ENCODE assay signal across 9 cellular contexts in the genomic region with DNA sequence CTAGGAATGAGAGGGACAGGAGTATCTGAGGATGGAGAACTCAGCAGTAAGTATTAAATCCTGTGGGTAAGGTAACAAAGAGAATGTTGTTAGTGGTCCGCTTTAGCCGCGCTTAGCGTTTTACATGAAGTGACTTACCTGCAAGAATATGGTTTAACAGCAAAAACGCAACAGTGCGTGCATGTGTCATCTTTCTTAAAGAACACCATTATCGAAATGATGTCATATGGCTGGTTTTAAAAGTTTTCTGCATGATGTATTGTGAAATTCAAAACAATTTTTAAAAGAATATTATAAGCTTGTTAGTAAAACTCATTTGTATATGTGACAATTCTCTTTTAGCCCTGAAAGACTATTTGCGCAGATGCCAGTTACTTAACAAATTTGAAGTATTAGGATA. TPM values are rescaled to one million over a fixed set of nuclear protein-coding genes. Genes with fewer than 3 reads are reported as not detected.
A peak's percentile ranks its signal among the peaks of the same experiment; 100 is the strongest.
DNase-seq lines count a peak whose midpoint lies in the region; ATAC-seq and TF ChIP-seq lines count a peak whose summit lies in the region.
"Had no signal": no experiment of that assay in that cellular context is flagged by ENCODE, and none has a peak within 500 bp of the region (broad histone marks: within the 10 kb centered on the region; RNA-seq: fewer than 3 reads in every experiment).

No MANE protein-coding gene starts in this region.

- CTCF ChIA-PET in HEK293T (lab: Yijun Ruan, JAX), result no interaction called here

- H3K27ac ChIP-seq in fibroblast of lung (ENCODE audit: insufficient read depth, low read length) (peak overlapping the region; percentile 97), psoas muscle (no peak overlapping the region)

- H4K20me1 ChIP-seq in fibroblast of lung (ENCODE audit: control insufficient read depth, extremely low read depth, insufficient read depth, low read length), result no peaks in the 10 kb centered on the region

- H3K9me3 ChIP-seq in fibroblast of lung (ENCODE audit: control insufficient read depth, insufficient read depth, low read depth, low read length) (no peaks in the 10 kb centered on the region), psoas muscle (no peaks in the 10 kb centered on the region)

- H3K4me3 ChIP-seq in GM12875 (ENCODE audit: low read depth, low read length) (peak overlapping the region; percentile 78), fibroblast of lung (replicated peaks in 1 of 4; ENCODE audit: control extremely low read depth in 1 of 4, insufficient read depth in 1 of 4, low read depth in 3 of 4, low read length in 4 of 4) (peak overlapping the region; percentile 80 to 98 (median 92)), psoas muscle (peak overlapping the region; percentile 86)

- no peak for ATAC-seq in psoas muscle

- no peaks in the 10 kb centered on the region for H3K27me3 ChIP-seq in fibroblast of lung (ENCODE audit: control insufficient read depth, insufficient read depth, low read length)
- no peaks in the 10 kb centered on the region for H3K27me3 ChIP-seq in psoas muscle (ENCODE audit: insufficient read depth in 3 of 3, low read length in 2 of 3)

- H3K9ac ChIP-seq in fibroblast of lung (ENCODE audit: insufficient read depth, low read length), result no peak overlapping the region

- DNase-seq in RKO (ENCODE audit: low spot score), result peak; percentile 71
- DNase-seq in fibroblast of lung (ENCODE audit: low read depth in 2 of 2), result peak; percentile 21 to 25
- DNase-seq in psoas muscle, result no peak
- DNase-seq in AG08395 (ENCODE audit: low spot score), result no peak
- no peak for DNase-seq in HEK293T (ENCODE audit: extremely low spot score)
- no peak for DNase-seq in NCI-H2227 (lab: John Stamatoyannopoulos, UW; ENCODE audit: unreplicated experiment)
- no peak for DNase-seq in cerebellum (ENCODE audit: low spot score)

- no peaks in the 10 kb centered on the region for H3K36me3 ChIP-seq in fibroblast of lung (ENCODE audit: control insufficient read depth, insufficient read depth, low read length)
- H3K36me3 ChIP-seq in psoas muscle (ENCODE audit: insufficient read depth in 1 of 2, low read depth in 1 of 2), result peaks cover 2 to 7% of the 10 kb centered on the region in 2 donors

- H2AFZ ChIP-seq in fibroblast of lung (ENCODE audit: low read length), result no peak overlapping the region

- H3K4me1 ChIP-seq in fibroblast of lung (ENCODE audit: control insufficient read depth, extremely low read depth, insufficient read depth, low read length) (peaks cover 6% of the 10 kb centered on the region), psoas muscle (peaks cover 56% of the 10 kb centered on the region)

- POLR2A ChIA-PET in HEK293T (lab: Yijun Ruan, JAX), result no interaction called here

- 52 to 58% (median 54%) methylated on average over 8 of the region's 8 CpGs for WGBS in psoas muscle, 3 donors

- H3K4me2 ChIP-seq in fibroblast of lung (ENCODE audit: extremely low read depth, insufficient read depth, low read length), result peak overlapping the region; percentile 86

- intact Hi-C loops in psoas muscle (cut with DNase I), result loop anchor here in 1 of 2 donors (5.0 kb wide), 1 partner anchor 61 kb away; no protein-coding TSS in a partner anchor

- H3K79me2 ChIP-seq in fibroblast of lung (ENCODE audit: control insufficient read depth, insufficient read depth, low read length), result peaks cover 48% of the 10 kb centered on the region

- TF ChIP-seq CTCF in GM12875 (IDR thresholded peaks at IDR 0.05; ENCODE audit: borderline replicate concordance, insufficient read depth, low read depth, low read length) (no peak), fibroblast of lung (conservative IDR thresholded peaks at IDR 0.05 in 1 of 2, IDR thresholded peaks at IDR 0.05 in 1 of 2; ENCODE audit: low read depth in 1 of 2, low read length in 2 of 2) (no peak), psoas muscle (IDR thresholded peaks at IDR 0.05) (no peak)

TF ChIP-seq in HEK293T, 16 proteins besides CTCF, POLR2A, EP300 and RAD21:
- TF ChIP-seq LEF1 (IDR thresholded peaks at IDR 0.05; ENCODE audit: borderline replicate concordance), result no peak
- no peak for TF ChIP-seq HDGF (IDR thresholded peaks at IDR 0.05; ENCODE audit: borderline replicate concordance)
- TF ChIP-seq CTBP1 (IDR thresholded peaks at IDR 0.05; ENCODE audit: borderline replicate concordance), result no peak
- no peak for TF ChIP-seq TARDBP (IDR thresholded peaks at IDR 0.05)
- no peak for TF ChIP-seq FOXM1 (IDR thresholded peaks at IDR 0.05; ENCODE audit: borderline replicate concordance)
- TF ChIP-seq L3MBTL2 (conservative IDR thresholded peaks at IDR 0.05), result no peak
- TF ChIP-seq FOXK2 (IDR thresholded peaks at IDR 0.05), result no peak
- TF ChIP-seq BHLHE40 (IDR thresholded peaks at IDR 0.05; ENCODE audit: borderline replicate concordance), result no peak
- TF ChIP-seq PKNOX1 (IDR thresholded peaks at IDR 0.05), result no peak
- no peak for TF ChIP-seq FOXA1 (IDR thresholded peaks at IDR 0.05)
- TF ChIP-seq SUZ12 (IDR thresholded peaks at IDR 0.05), result no peak
- no peak for TF ChIP-seq NFRKB (IDR thresholded peaks at IDR 0.05)
- no peak for TF ChIP-seq SP1 (IDR thresholded peaks at IDR 0.05)
- TF ChIP-seq ZNF384 (IDR thresholded peaks at IDR 0.05), result no peak

RNA-seq across cellular contexts. Expression of gene LEMD3, which starts 1.7 kb away (rescaled TPM):
- total RNA-seq in fibroblast of lung, result 17.7 and 18.5 TPM in 2 replicates
- polyA plus RNA-seq in fibroblast of lung, result 10.1 and 11.5 TPM in 2 replicates
- polyA plus RNA-seq in fibroblast of lung (2012), result 9.2 and 10.4 TPM in 2 replicates
- 2.6 TPM in 2 replicates for polyA minus RNA-seq in fibroblast of lung (ENCODE audit: low replicate concordance)
- total RNA-seq in psoas muscle, result 10 to 100 TPM; 10.4 to 17.1 (median 12.6) TPM
- 10 to 100 TPM in 1 of 3 donors, 1 to 10 TPM in 2; 5.4 to 10.1 (median 5.8) TPM for polyA plus RNA-seq in psoas muscle
- 49.5 TPM for total RNA-seq in cerebellum

RNA-seq across cellular contexts. Expression of gene WIF1, which starts 50.0 kb away (rescaled TPM):
- under 0.01 TPM in 1 of 2 replicates, not detected in the other for total RNA-seq in fibroblast of lung
- polyA plus RNA-seq in fibroblast of lung, result 0.02 and 0.33 TPM in 2 replicates
- 0.05 TPM in 1 of 2 replicates, not detected in the other for polyA plus RNA-seq in fibroblast of lung (2012)
- polyA minus RNA-seq in fibroblast of lung (ENCODE audit: low replicate concordance), result not detected in 2 replicates
- not detected for total RNA-seq in psoas muscle
- under 1 TPM in 1 of 3 donors, not detected in 2; 0.03 TPM for polyA plus RNA-seq in psoas muscle
- 0.45 TPM for total RNA-seq in cerebellum
- total RNA-seq: subcutaneous adipose tissue had no signal

Comparison
In these comparisons a context has a peak if more than half of its experiments do, and no peak if none do; other contexts are left out.
1. DNase-seq: peak in RKO (single experiment) and fibroblast of lung (2 of 2); none in psoas muscle (0 of 2), AG08395 (single experiment), HEK293T (single experiment), NCI-H2227 (single experiment) and cerebellum (single experiment).
2. Peak in every context shown above with its lines, with median percentiles within 50 percentile points of each other: H3K4me3 ChIP-seq.